In genomic region chr1:229341811-229342304, GRCh38 we compare ENCODE assay signal across 8 cellular contexts. TPM values are rescaled to one million over a fixed set of nuclear protein-coding genes. Genes with fewer than 3 reads are reported as not detected.
A peak's percentile ranks its signal among the peaks of the same experiment; 100 is the strongest.
DNase-seq lines count a peak whose midpoint lies in the region; ATAC-seq and TF ChIP-seq lines count a peak whose summit lies in the region.

No MANE protein-coding gene starts in this region.

- intact Hi-C loops in naive thymus-derived CD4-positive, alpha-beta T cell (cut with micrococcal nuclease): loop anchor here (1.0 to 10.0 kb wide), 19 partner anchors 16 to 1633 kb away; partner anchors contain the start of genes ARV1 (in 2 of the 2), TAF5L (in 2 of the 2), TTC13 (in 2 of the 2) and URB2 (in 2 of the 2)

- no peak for DNase-seq in DND-41
- DNase-seq in HL-60 (ENCODE audit: low read depth in 1 of 2, low spot score in 1 of 2): peak; percentile 54 to 84
- DNase-seq in SK-N-SH: no peak
- DNase-seq in epithelial cell of prostate (ENCODE audit: low read depth, low spot score): no peak
- no peak for DNase-seq in naive thymus-derived CD4-positive, alpha-beta T cell
- DNase-seq in NCI-H2029 (lab: John Stamatoyannopoulos, UW): no peak
- DNase-seq in stimulated activated CD4-positive, alpha-beta T cell treated with anti-CD3 and anti-CD28 coated beads, Interleukin-4, amount 100 ng/mL, for 24 hours: no peak

- H3K79me2 ChIP-seq in DND-41 (ENCODE audit: insufficient read depth, low read length) (peaks cover 54% of the 10 kb centered on the region), SK-N-SH (ENCODE audit: insufficient read depth) (peaks cover 48% of the 10 kb centered on the region)

- no peak for TF ChIP-seq CTCF in DND-41 (IDR thresholded peaks at IDR 0.05; ENCODE audit: borderline replicate concordance, extremely low read depth, low read length, poor library complexity, severe bottlenecking)
- TF ChIP-seq CTCF in HL-60 (IDR thresholded peaks at IDR 0.05; ENCODE audit: insufficient read depth, low read length): no peak
- TF ChIP-seq CTCF in SK-N-SH (IDR thresholded peaks at IDR 0.05): no peak

- H2AFZ ChIP-seq in DND-41 (ENCODE audit: low read depth, low read length) (peak overlapping the region; percentile 80), SK-N-SH (ENCODE audit: low read depth) (peak overlapping the region; percentile 75)

- H3K4me3 ChIP-seq in DND-41 (ENCODE audit: low read depth in 1 of 2, low read length in 2 of 2) (peak overlapping the region; percentile 87 to 97), HL-60 (replicated peaks; ENCODE audit: insufficient read depth, low read length) (peak overlapping the region; percentile 82), SK-N-SH (ENCODE audit: low read depth in 2 of 2, low read length in 1 of 2) (peak overlapping the region; percentile 79 to 85)
- H3K4me3 ChIP-seq in naive thymus-derived CD4-positive, alpha-beta T cell (ENCODE audit: low read length): peak overlapping the region; percentile 87

- H3K27ac ChIP-seq in DND-41 (ENCODE audit: low read length): peak overlapping the region; percentile 76
- H3K27ac ChIP-seq in HL-60 (replicated peaks): peak overlapping the region; percentile 95
- peak overlapping the region; percentile 56 to 72; a peak in 3 of 4 replicates for H3K27ac ChIP-seq in SK-N-SH (ENCODE audit: low read depth in 2 of 2, low read length in 1 of 2)
- peak overlapping the region; percentile 52 for H3K27ac ChIP-seq in epithelial cell of prostate
- H3K27ac ChIP-seq in naive thymus-derived CD4-positive, alpha-beta T cell (ENCODE audit: low read depth, low read length): peak overlapping the region; percentile 88

- H3K27ac Mint-ChIP-seq in naive thymus-derived CD4-positive, alpha-beta T cell: peak overlapping the region; percentile 72 to 93 (median 89)

- H3K36me3 Mint-ChIP-seq in naive thymus-derived CD4-positive, alpha-beta T cell: peaks cover 0 to 24% (median 0%) of the 10 kb centered on the region in 5 donors

- peaks cover 0 to 22% (median 7%) of the 10 kb centered on the region in 5 donors for H3K27me3 Mint-ChIP-seq in naive thymus-derived CD4-positive, alpha-beta T cell

- peaks cover 0 to 4% (median 0%) of the 10 kb centered on the region in 11 donors for H3K9me3 Mint-ChIP-seq in naive thymus-derived CD4-positive, alpha-beta T cell

- H3K4me1 ChIP-seq in DND-41 (ENCODE audit: insufficient read depth, low read length) (peaks cover 62% of the 10 kb centered on the region), SK-N-SH (ENCODE audit: control insufficient read depth in 1 of 2, insufficient read depth in 2 of 2, low read depth in 1 of 2, low read length in 1 of 2) (peaks cover 5 to 12% of the 10 kb centered on the region in 2 experiments; a peak in 3 of 4 replicates)
- H3K4me1 ChIP-seq in naive thymus-derived CD4-positive, alpha-beta T cell (ENCODE audit: control insufficient read depth in 2 of 2, insufficient read depth in 2 of 2, low read length in 2 of 2): peaks cover 5 to 7% of the 10 kb centered on the region in 2 donors

- H4K20me1 ChIP-seq in DND-41 (ENCODE audit: insufficient read depth, low read length): 0 out of 2 replicates have a peak, but pooled peaks cover 10% of the 10 kb centered on the region
- no peaks in the 10 kb centered on the region for H4K20me1 ChIP-seq in SK-N-SH (ENCODE audit: insufficient read depth)

- POLR2A ChIA-PET in SK-N-SH (lab: Yijun Ruan, JAX): interaction anchor here (1.2 to 1.7 kb wide), 2 partner anchors 69 to 607 kb away, joined by 3 to 9 read pairs; partner anchors contain the start of gene RHOU
- POLR2A ChIA-PET in naive thymus-derived CD4-positive, alpha-beta T cell (lab: Charles Lee): interaction anchor here (0.9 to 2.4 kb wide), 6 partner anchors 16 to 1637 kb away, joined by 3 to 16 read pairs (median 4); partner anchors contain the start of genes ABCB10 and TTC13

- no peaks in the 10 kb centered on the region for H3K27me3 ChIP-seq in DND-41 (ENCODE audit: insufficient read depth, low read length, poor library complexity)
- no peaks in the 10 kb centered on the region for H3K27me3 ChIP-seq in HL-60 (ENCODE audit: insufficient read depth, poor library complexity, severe bottlenecking)
- H3K27me3 ChIP-seq in SK-N-SH (ENCODE audit: insufficient read depth): no peaks in the 10 kb centered on the region; the same call in 1 of the 2 replicates
- H3K27me3 ChIP-seq in naive thymus-derived CD4-positive, alpha-beta T cell (ENCODE audit: control insufficient read depth in 2 of 2, insufficient read depth in 2 of 2, low read length in 2 of 2): no peaks in the 10 kb centered on the region

- H3K9me3 ChIP-seq in DND-41 (ENCODE audit: insufficient read depth, low read length, severe bottlenecking) (no peaks in the 10 kb centered on the region), SK-N-SH (no peaks in the 10 kb centered on the region)
- no peaks in the 10 kb centered on the region for H3K9me3 ChIP-seq in naive thymus-derived CD4-positive, alpha-beta T cell (ENCODE audit: control insufficient read depth in 2 of 3, low read length in 3 of 3)

- peak; percentile 24 for ATAC-seq in DND-41 (ENCODE audit: insufficient read depth, low read depth)
- ATAC-seq in GM21390 (IDR thresholded peaks at IDR 0.05; ENCODE audit: unreplicated experiment): peak; percentile 29
- ATAC-seq in naive thymus-derived CD4-positive, alpha-beta T cell: peak; percentile 24

- TF ChIP-seq EP300 in SK-N-SH (IDR thresholded peaks at IDR 0.05; ENCODE audit: borderline replicate concordance in 1 of 2, low read depth in 1 of 2, low read length in 1 of 2): no peak

- H3K4me2 ChIP-seq in DND-41 (ENCODE audit: insufficient read depth, low read length) (peak overlapping the region; percentile 98), SK-N-SH (peak overlapping the region; percentile 92)

- peak overlapping the region; percentile 88 to 96 (median 93) for H3K4me3 Mint-ChIP-seq in naive thymus-derived CD4-positive, alpha-beta T cell

- 0% methylated on average over 14 of the region's 54 CpGs for WGBS in SK-N-SH (ENCODE audit: low lambda C conversion rate)

- H3K4me1 Mint-ChIP-seq in naive thymus-derived CD4-positive, alpha-beta T cell: peaks cover 32 to 60% (median 49%) of the 10 kb centered on the region in 7 donors

- H3K9ac ChIP-seq in DND-41 (ENCODE audit: low read depth, low read length): peak overlapping the region; percentile 86
- H3K9ac ChIP-seq in SK-N-SH: peak overlapping the region; percentile 72

- H3K36me3 ChIP-seq in DND-41 (ENCODE audit: insufficient read depth, low read length) (peaks cover 13% of the 10 kb centered on the region; the same call in 1 of the 2 replicates), SK-N-SH (replicated peaks in 1 of 2; ENCODE audit: control insufficient read depth in 1 of 2, insufficient read depth in 2 of 2, low read length in 1 of 2) (no peaks in the 10 kb centered on the region)
- peaks cover 0 to 3% (median 0%) of the 10 kb centered on the region in 3 experiments for H3K36me3 ChIP-seq in naive thymus-derived CD4-positive, alpha-beta T cell (ENCODE audit: control insufficient read depth in 2 of 3, insufficient read depth in 3 of 3, low read length in 3 of 3)

- H3F3A ChIP-seq in SK-N-SH (replicated peaks; ENCODE audit: insufficient read depth): peaks cover 7% of the 10 kb centered on the region

- TF ChIP-seq RAD21 in SK-N-SH (IDR thresholded peaks at IDR 0.05; ENCODE audit: low read length): no peak

- H3K9me2 ChIP-seq in SK-N-SH: no peaks in the 10 kb centered on the region

- CTCF ChIA-PET in SK-N-SH (lab: Yijun Ruan, JAX): interaction anchor here (0.6 to 1.9 kb wide), 2 partner anchors 69 to 1650 kb away, joined by 3 to 5 read pairs; no protein-coding TSS in a partner anchor
- CTCF ChIA-PET in naive thymus-derived CD4-positive, alpha-beta T cell (lab: Charles Lee): interaction anchor here (0.7 kb wide), 1 partner anchor 11 kb away, joined by 4 read pairs; no protein-coding TSS in a partner anchor

TF ChIP-seq in SK-N-SH, 30 proteins besides CTCF, POLR2A, EP300 and RAD21:
- TF ChIP-seq FOXM1 (IDR thresholded peaks at IDR 0.05; ENCODE audit: low read depth) (no peak), FOSL2 (IDR thresholded peaks at IDR 0.05; ENCODE audit: borderline replicate concordance, low read depth) (no peak), NRF1 (IDR thresholded peaks at IDR 0.05; ENCODE audit: low read depth, low read length) (no peak), RFX5 (IDR thresholded peaks at IDR 0.05; ENCODE audit: low read length) (no peak), PBX3 (IDR thresholded peaks at IDR 0.05) (no peak), TEAD4 (IDR thresholded peaks at IDR 0.05; ENCODE audit: borderline replicate concordance, insufficient read depth) (no peak), MAX (IDR thresholded peaks at IDR 0.05; ENCODE audit: low read depth) (no peak), RXRA (IDR thresholded peaks at IDR 0.05; ENCODE audit: borderline replicate concordance, low read depth) (no peak), YY1 (IDR thresholded peaks at IDR 0.05; ENCODE audit: low read depth) (no peak)

RNA-seq across cellular contexts. Expression of gene CCSAP, which starts 1.0 kb away (rescaled TPM):
- 1.8 and 2.2 TPM in 2 replicates for polyA plus RNA-seq in SK-N-SH (2012; rRNA removed)
- polyA plus RNA-seq in SK-N-SH (2012; cell fraction: cytosol; rRNA removed): 3.2 and 3.7 TPM in 2 replicates
- 1.4 and 2.3 TPM in 2 replicates for polyA plus RNA-seq in SK-N-SH (2012; cell fraction: nucleus; rRNA removed)
- 10 to 100 TPM; 10.7 to 13.9 (median 13.4) TPM for total RNA-seq in naive thymus-derived CD4-positive, alpha-beta T cell
- 1 to 10 TPM; 1.1 to 2.5 TPM for polyA plus RNA-seq in naive thymus-derived CD4-positive, alpha-beta T cell

Comparison
In these comparisons a context has a peak if more than half of its experiments do, and no peak if none do; other contexts are left out.
1. DNase-seq: peak in HL-60 (2 of 2); none in DND-41 (single experiment), SK-N-SH (single experiment), epithelial cell of prostate (single experiment), naive thymus-derived CD4-positive, alpha-beta T cell (0 of 9), NCI-H2029 (single experiment) and stimulated activated CD4-positive, alpha-beta T cell treated with anti-CD3 and anti-CD28 coated beads, Interleukin-4, amount 100 ng/mL, for 24 hours (single experiment).
2. Peak in every context shown above with its lines, with median percentiles within 50 percentile points of each other: ATAC-seq, H3K27ac ChIP-seq and H3K4me3 ChIP-seq.